ENCODE assay signal across 30 cellular contexts in the genomic region with DNA sequence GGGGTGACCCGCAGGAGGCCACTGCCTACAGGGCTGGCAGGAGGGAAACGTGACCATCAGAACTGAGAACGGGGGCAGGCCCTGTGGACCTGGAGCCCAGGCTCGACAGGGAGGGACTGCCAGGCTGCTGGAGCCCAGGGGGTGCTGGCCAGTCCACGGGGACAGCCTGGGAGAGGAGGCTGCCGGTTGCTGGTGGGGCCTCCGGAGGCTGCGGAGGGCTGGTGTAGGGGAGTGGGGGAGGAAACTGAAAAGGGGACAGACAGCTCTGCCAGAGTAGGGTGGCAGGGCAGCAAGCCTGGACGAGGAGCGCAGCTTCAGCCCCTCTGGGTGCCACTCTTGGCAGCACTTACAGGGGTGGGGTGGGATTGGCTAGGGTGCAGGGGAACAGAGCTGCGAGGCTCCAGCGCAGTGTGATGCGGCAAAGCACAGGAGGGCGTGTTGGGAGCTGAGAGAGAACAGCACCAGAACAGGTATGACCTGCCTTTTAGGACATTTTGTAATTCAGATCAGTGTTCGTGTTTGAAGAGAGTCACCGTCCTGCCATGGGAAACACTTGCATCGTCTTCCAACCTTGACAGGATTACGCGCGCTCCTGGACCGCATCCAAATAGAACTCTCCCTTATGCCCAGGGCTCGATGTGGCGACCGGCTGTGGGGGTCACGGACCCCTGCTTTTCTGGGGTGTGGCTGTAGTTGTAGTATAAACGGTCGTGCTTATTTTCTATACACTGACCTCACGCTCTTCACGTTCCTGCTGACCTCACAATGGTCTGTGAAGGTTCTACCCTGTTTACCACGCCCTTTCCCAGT. TPM values are rescaled to one million over a fixed set of nuclear protein-coding genes. Genes with fewer than 3 reads are reported as not detected.
A peak's percentile ranks its signal among the peaks of the same experiment; 100 is the strongest.
DNase-seq lines count a peak whose midpoint lies in the region; ATAC-seq and TF ChIP-seq lines count a peak whose summit lies in the region.
"Had no signal": no experiment of that assay in that cellular context is flagged by ENCODE, and none has a peak within 500 bp of the region (broad histone marks: within the 10 kb centered on the region; RNA-seq: fewer than 3 reads in every experiment).

No MANE protein-coding gene starts in this region.

- H3K36me3 Mint-ChIP-seq in GM23338 (ENCODE audit: low read depth): no peaks in the 10 kb centered on the region
- H3K36me3 Mint-ChIP-seq: natural killer cell had no signal

- no peaks in the 10 kb centered on the region for H3K4me1 ChIP-seq in GM23338 (ENCODE audit: insufficient read depth)
- H3K4me1 ChIP-seq: BLaER1, gastroesophageal sphincter, Peyer's patch, transverse colon had no signal

- H3K27me3 ChIP-seq in GM23338 (ENCODE audit: insufficient read depth): no peaks in the 10 kb centered on the region
- H3K27me3 ChIP-seq: BLaER1, Peyer's patch had no signal

- H3K4me1 Mint-ChIP-seq in GM23338: peaks cover 5% of the 10 kb centered on the region; the same call in 2 of the 3 replicates
- H3K4me1 Mint-ChIP-seq: activated CD4-positive, alpha-beta T cell treated with anti-CD3 and anti-CD28 coated beads for 36 hours; activated T-helper 17 cell treated with anti-CD3 and anti-CD28 coated beads, Interleukin-2, amount 50 U/mL, for 72 hours; natural killer cell had no signal

- H3F3A ChIP-seq in GM23338 (replicated peaks; ENCODE audit: low read depth): no peaks in the 10 kb centered on the region

- no peak overlapping the region for H3K27ac ChIP-seq in GM23338 (ENCODE audit: low read depth)
- H3K27ac ChIP-seq: BLaER1, dorsolateral prefrontal cortex, gastroesophageal sphincter, Peyer's patch, transverse colon, VCaP had no signal

- no peaks in the 10 kb centered on the region for H4K20me1 ChIP-seq in GM23338 (replicated peaks; ENCODE audit: insufficient read depth)
- H4K20me1 ChIP-seq: BLaER1 had no signal

- H3K9me3 Mint-ChIP-seq in GM23338: no peaks in the 10 kb centered on the region; the same call in 2 of the 3 replicates
- H3K9me3 Mint-ChIP-seq: activated naive CD4-positive, alpha-beta T cell treated with anti-CD3 and anti-CD28 coated beads, Interleukin-2, amount 50 U/mL, for 72 hours; activated T-helper 17 cell treated with anti-CD3 and anti-CD28 coated beads, Interleukin-2, amount 50 U/mL, for 72 hours; natural killer cell had no signal

- no peak overlapping the region for H3K4me3 Mint-ChIP-seq in GM23338
- H3K4me3 Mint-ChIP-seq: activated CD4-positive, alpha-beta T cell treated with anti-CD3 and anti-CD28 coated beads for 36 hours; activated CD8-positive, alpha-beta T cell treated with anti-CD3 and anti-CD28 coated beads, Interleukin-2, amount 10 ng/mL, durations not matched to agents 7 days and 5 days; activated T-helper 17 cell treated with anti-CD3 and anti-CD28 coated beads, Interleukin-2, amount 50 U/mL, for 72 hours; natural killer cell had no signal

- no peak for TF ChIP-seq CTCF in GM23338 (conservative IDR thresholded peaks at IDR 0.05; ENCODE audit: low read depth in 2 of 2)

- no peak overlapping the region for H3K4me2 ChIP-seq in GM23338
- H3K4me2 ChIP-seq: BLaER1 had no signal

- H3K27ac Mint-ChIP-seq in GM23338: no peak overlapping the region
- H3K27ac Mint-ChIP-seq: activated CD4-positive, alpha-beta T cell treated with anti-CD3 and anti-CD28 coated beads for 36 hours; activated CD8-positive, alpha-beta T cell treated with anti-CD3 and anti-CD28 coated beads, Interleukin-2, amount 10 ng/mL, durations not matched to agents 7 days and 5 days; activated naive CD4-positive, alpha-beta T cell treated with anti-CD3 and anti-CD28 coated beads, Interleukin-2, amount 50 U/mL, for 72 hours; activated T-helper 17 cell treated with anti-CD3 and anti-CD28 coated beads, Interleukin-2, amount 50 U/mL, for 72 hours; natural killer cell had no signal

- peak overlapping the region; percentile 47; the same call in 1 of the 2 replicates for H2AFZ ChIP-seq in GM23338

- no peak overlapping the region for H3K4me3 ChIP-seq in GM23338
- H3K4me3 ChIP-seq: BLaER1, dorsolateral prefrontal cortex, gastroesophageal sphincter, mucosa of descending colon, Peyer's patch, transverse colon had no signal

- DNase-seq in D341Med (ENCODE audit: low spot score) (peak; percentile 17), GM23338 (ENCODE audit: low spot score) (no peak), NCI-H345 (lab: John Stamatoyannopoulos, UW) (peak; percentile 72), left kidney (ENCODE audit: low read depth, low spot score) (peak; percentile 7), head of caudate nucleus (no peak), NCI-H2107 treated with DMSO at 0.1 percent for 48 hours (lab: John Stamatoyannopoulos, UW; ENCODE audit: unreplicated experiment) (no peak)
- DNase-seq: activated CD4-positive, alpha-beta T cell treated with anti-CD3 and anti-CD28 coated beads for 36 hours; activated CD8-positive, alpha-beta T cell treated with anti-CD3 and anti-CD28 coated beads, Interleukin-2, amount 10 ng/mL, durations not matched to agents 7 days and 5 days; amygdala; DND-41; dorsolateral prefrontal cortex; hypothalamus; Kasumi-1; left cardiac atrium; mammary epithelial cell; mucosa of descending colon; natural killer cell; NCI-H1694 treated with DMSO at 0.1 percent for 48 hours; NCI-H446; Peyer's patch; stimulated activated CD4-positive, alpha-beta T cell treated with anti-CD3 and anti-CD28 coated beads, Interleukin-4, amount 100 ng/mL, for 24 hours; SW 1271; T-helper 9 cell; transverse colon had no signal

- H3K27me3 Mint-ChIP-seq in GM23338 (ENCODE audit: insufficient read depth, low read depth, poor library complexity): peaks cover 6% of the 10 kb centered on the region

- H3K36me3 ChIP-seq in GM23338 (ENCODE audit: insufficient read depth): no peaks in the 10 kb centered on the region
- H3K36me3 ChIP-seq: BLaER1, gastroesophageal sphincter, Peyer's patch, transverse colon had no signal

- no peaks in the 10 kb centered on the region for H3K9me2 ChIP-seq in GM23338 (ENCODE audit: insufficient read depth)

- ATAC-seq in GM23338 (peak; percentile 23; the same call in 1 of the 3 replicates), GM21529 (IDR thresholded peaks at IDR 0.05; ENCODE audit: unreplicated experiment) (no peak)
- ATAC-seq: activated CD4-positive, alpha-beta T cell treated with anti-CD3 and anti-CD28 coated beads for 36 hours; activated CD8-positive, alpha-beta T cell treated with anti-CD3 and anti-CD28 coated beads, Interleukin-2, amount 10 ng/mL, durations not matched to agents 7 days and 5 days; activated naive CD4-positive, alpha-beta T cell treated with anti-CD3 and anti-CD28 coated beads, Interleukin-2, amount 50 U/mL, for 72 hours; activated T-helper 17 cell treated with anti-CD3 and anti-CD28 coated beads, Interleukin-2, amount 50 U/mL, for 72 hours; gastroesophageal sphincter; left cardiac atrium; mucosa of descending colon; natural killer cell had no signal

- H3K79me2 ChIP-seq in GM23338 (replicated peaks; ENCODE audit: insufficient read depth): no peaks in the 10 kb centered on the region

- intact Hi-C loops in head of caudate nucleus (cut with DNase I): no loop called here

TF ChIP-seq in GM23338, 12 proteins besides CTCF, POLR2A, EP300 and RAD21 (continues in another document):
- no peak for TF ChIP-seq NANOG (IDR thresholded peaks at IDR 0.05; ENCODE audit: borderline replicate concordance)

RNA-seq across cellular contexts. Expression of a gene that starts 19.9 kb away (rescaled TPM):
- total RNA-seq in GM23338 (2014; rRNA removed; shearing (Covaris generic)): 51.0 and 58.9 TPM in 2 replicates
- 22.4 and 23.6 TPM in 2 replicates for polyA plus RNA-seq in GM23338 (2016; fragmentation: Nextera tagmentation; extraction: Ambion mirVana)

Comparison
In these comparisons a context has a peak if more than half of its experiments do, and no peak if none do; other contexts are left out.
1. DNase-seq: peak in D341Med (single experiment), NCI-H345 (single experiment) and left kidney (single experiment); none in GM23338 (single experiment), head of caudate nucleus (0 of 42) and NCI-H2107 treated with DMSO at 0.1 percent for 48 hours (single experiment).